Comparison of ENCODE assay signal across 22 cellular contexts in the genomic region with DNA sequence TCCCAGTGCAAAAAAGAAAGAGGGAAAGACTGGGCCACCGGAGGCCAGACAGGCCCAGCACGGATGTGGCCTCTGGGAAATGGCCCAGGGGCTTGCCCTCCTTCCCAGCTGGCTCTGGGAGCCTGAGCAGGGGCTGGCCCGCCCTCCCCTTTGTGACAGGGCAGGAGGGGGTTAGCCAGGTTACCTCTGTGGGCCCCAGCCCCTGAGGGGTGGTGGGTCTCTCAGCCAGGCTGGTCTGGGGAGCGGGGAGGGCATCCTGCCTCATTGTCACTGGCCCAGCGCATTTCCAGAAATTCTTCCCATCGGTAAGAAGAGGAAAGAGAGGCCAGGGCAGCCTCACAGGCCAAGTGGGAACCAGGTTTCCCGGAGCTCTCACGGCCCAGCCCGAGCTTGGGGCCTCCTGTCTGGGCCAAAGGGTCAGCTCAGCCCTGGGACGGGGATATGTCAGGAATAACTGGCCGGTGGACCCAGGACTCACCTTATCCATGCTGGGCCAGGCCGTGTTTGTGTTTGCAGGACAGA.
A peak's percentile ranks its signal among the peaks of the same experiment; 100 is the strongest.
DNase-seq lines count a peak whose midpoint lies in the region; ATAC-seq and TF ChIP-seq lines count a peak whose summit lies in the region.
"Had no signal": no experiment of that assay in that cellular context is flagged by ENCODE, and none has a peak within 500 bp of the region (broad histone marks: within the 10 kb centered on the region; RNA-seq: fewer than 3 reads in every experiment).

No MANE protein-coding gene starts in this region.

- H3K9me3 ChIP-seq in heart left ventricle (no peaks in the 10 kb centered on the region), ovary (no peaks in the 10 kb centered on the region), upper lobe of right lung (no peaks in the 10 kb centered on the region), osteoblast (ENCODE audit: low read depth, low read length) (no peaks in the 10 kb centered on the region)
- H3K9me3 ChIP-seq: adrenal gland; BLaER1 treated with 17β-estradiol and CSF1 and Interleukin-3, amounts not matched to agents 10 nM and 100 nM had no signal

- no peaks in the 10 kb centered on the region for H4K20me1 ChIP-seq in osteoblast (ENCODE audit: insufficient read depth, low read length)
- H4K20me1 ChIP-seq: BLaER1 treated with 17β-estradiol and CSF1 and Interleukin-3, amounts not matched to agents 10 nM and 100 nM had no signal

- H3K4me2 ChIP-seq in osteoblast (ENCODE audit: insufficient read depth, low read length) = no peak overlapping the region
- H3K4me2 ChIP-seq: BLaER1 treated with 17β-estradiol and CSF1 and Interleukin-3, amounts not matched to agents 10 nM and 100 nM had no signal

- no peaks in the 10 kb centered on the region for H3K36me3 Mint-ChIP-seq in endothelial cell (ENCODE audit: low read depth, unreplicated experiment)
- H3K36me3 Mint-ChIP-seq: WTC11 had no signal

- no peaks in the 10 kb centered on the region for H3K79me2 ChIP-seq in osteoblast (ENCODE audit: insufficient read depth, low read length)

- peak overlapping the region in 10 of 12 donors; percentile 15 to 75 (median 49) for H3K27ac ChIP-seq in heart left ventricle
- H3K27ac ChIP-seq in ovary = peak overlapping the region; percentile 33 to 49
- H3K27ac ChIP-seq in upper lobe of right lung = no peak overlapping the region
- no peak overlapping the region for H3K27ac ChIP-seq in osteoblast (ENCODE audit: low read depth, low read length)
- H3K27ac ChIP-seq: BLaER1 treated with 17β-estradiol and CSF1 and Interleukin-3, amounts not matched to agents 10 nM and 100 nM had no signal

- intact Hi-C loops in heart left ventricle (cut with DNase I) (no loop called here), left ventricle myocardium superior (cut with micrococcal nuclease) (no loop called here), ovary (cut with DNase I) (no loop called here), upper lobe of right lung (cut with DNase I) (no loop called here)

- peaks cover 10% of the 10 kb centered on the region for H3K27me3 Mint-ChIP-seq in endothelial cell (ENCODE audit: unreplicated experiment)
- H3K27me3 Mint-ChIP-seq: activated T-helper 17 cell treated with anti-CD3 and anti-CD28 coated beads, Interleukin-2, amount 50 U/mL, for 72 hours had no signal

- DNase-seq in heart left ventricle (peak in 3 of 5 donors; percentile 25 to 67 (median 45)), left ventricle myocardium superior (no peak), endothelial cell (ENCODE audit: low spot score) (peak; percentile 30), ovary (peak in 2 of 5 donors; percentile 41 to 44), upper lobe of right lung (peak; percentile 57), osteoblast (ENCODE audit: insufficient read length, low spot score, missing footprints) (no peak)
- DNase-seq in activated naive CD4-positive, alpha-beta T cell treated with anti-CD3 and anti-CD28 coated beads, Interleukin-2, amount 50 U/mL, for 16 hours = no peak
- DNase-seq: caudate nucleus; effector CD8-positive, alpha-beta T cell; GF-D8; hippocampal formation; NCI-H1092; NCI-H2107; NCI-H524 treated with DMSO at 0.1 percent for 48 hours; nucleus accumbens; stimulated activated CD4-positive, alpha-beta T cell treated with anti-CD3 and anti-CD28 coated beads, Interleukin-4, amount 100 ng/mL, for 1 hour; substantia nigra had no signal

- peak overlapping the region; percentile 82 for H3K27ac Mint-ChIP-seq in endothelial cell (ENCODE audit: unreplicated experiment)
- H3K27ac Mint-ChIP-seq: activated T-helper 17 cell treated with anti-CD3 and anti-CD28 coated beads, Interleukin-2, amount 50 U/mL, for 72 hours had no signal

- TF ChIP-seq CTCF in heart left ventricle (IDR thresholded peaks at IDR 0.05) (no peak), endothelial cell (IDR thresholded peaks at IDR 0.05; ENCODE audit: unreplicated experiment) (no peak), ovary (IDR thresholded peaks at IDR 0.05) (no peak), upper lobe of right lung (IDR thresholded peaks at IDR 0.05) (no peak), osteoblast (IDR thresholded peaks at IDR 0.05; ENCODE audit: extremely low read depth, low read depth, low read length) (no peak)

- no peak overlapping the region for H2AFZ ChIP-seq in osteoblast (ENCODE audit: low read length)

- 65 to 77% (median 72%) methylated on average over 12 of the region's 12 CpGs for WGBS in heart left ventricle, 4 donors
- WGBS in ovary, 3 donors = 90 to 96% (median 91%) methylated on average over 12 of the region's 12 CpGs

- ATAC-seq in heart left ventricle = peak in 1 of 4 donors; percentile 26
- ATAC-seq in left ventricle myocardium superior = no peak
- ATAC-seq in upper lobe of right lung = no peak
- ATAC-seq in HG02763 (IDR thresholded peaks at IDR 0.05; ENCODE audit: unreplicated experiment) = no peak
- ATAC-seq: activated T-helper 17 cell treated with anti-CD3 and anti-CD28 coated beads, Interleukin-2, amount 50 U/mL, for 72 hours; WTC11 had no signal

- TF ChIP-seq EP300 in ovary (IDR thresholded peaks at IDR 0.05) = no peak

- H3K4me3 Mint-ChIP-seq in endothelial cell (ENCODE audit: unreplicated experiment) = no peak overlapping the region
- H3K4me3 Mint-ChIP-seq: activated T-helper 17 cell treated with anti-CD3 and anti-CD28 coated beads, Interleukin-2, amount 50 U/mL, for 72 hours; WTC11 had no signal

- no peaks in the 10 kb centered on the region for H3K9me3 Mint-ChIP-seq in endothelial cell (ENCODE audit: unreplicated experiment)
- H3K9me3 Mint-ChIP-seq: activated T-helper 17 cell treated with anti-CD3 and anti-CD28 coated beads, Interleukin-2, amount 50 U/mL, for 72 hours; WTC11 had no signal

- H3K4me3 ChIP-seq in heart left ventricle (no peak overlapping the region), ovary (no peak overlapping the region), upper lobe of right lung (no peak overlapping the region), osteoblast (ENCODE audit: insufficient read depth, low read length) (no peak overlapping the region)
- H3K4me3 ChIP-seq: adrenal gland; BLaER1 treated with 17β-estradiol and CSF1 and Interleukin-3, amounts not matched to agents 10 nM and 100 nM had no signal

- H3K4me1 ChIP-seq in heart left ventricle = peaks cover 0 to 43% (median 17%) of the 10 kb centered on the region in 12 donors
- H3K4me1 ChIP-seq in ovary (ENCODE audit: insufficient read depth) = peaks cover 28% of the 10 kb centered on the region
- peaks cover 11% of the 10 kb centered on the region for H3K4me1 ChIP-seq in upper lobe of right lung
- peaks cover 37% of the 10 kb centered on the region for H3K4me1 ChIP-seq in osteoblast (ENCODE audit: insufficient read depth, low read length)

- H3K27me3 ChIP-seq in heart left ventricle (no peaks in the 10 kb centered on the region), ovary (no peaks in the 10 kb centered on the region), upper lobe of right lung (no peaks in the 10 kb centered on the region), osteoblast (ENCODE audit: insufficient read depth, low read length) (no peaks in the 10 kb centered on the region)
- H3K27me3 ChIP-seq: adrenal gland had no signal

- H3K36me3 ChIP-seq in heart left ventricle (no peaks in the 10 kb centered on the region), ovary (no peaks in the 10 kb centered on the region), upper lobe of right lung (no peaks in the 10 kb centered on the region), osteoblast (ENCODE audit: insufficient read depth, low read length) (no peaks in the 10 kb centered on the region)
- H3K36me3 ChIP-seq: adrenal gland; BLaER1 treated with 17β-estradiol and CSF1 and Interleukin-3, amounts not matched to agents 10 nM and 100 nM had no signal

- no peak for TF ChIP-seq POLR2A in heart left ventricle (IDR thresholded peaks at IDR 0.05)
- no peak for TF ChIP-seq POLR2A in ovary (IDR thresholded peaks at IDR 0.05)

- H3K4me1 Mint-ChIP-seq in endothelial cell (ENCODE audit: unreplicated experiment) = peaks cover 48% of the 10 kb centered on the region

Comparison
In these comparisons a context has a peak if more than half of its experiments do, and no peak if none do; other contexts are left out.
1. DNase-seq: peak in heart left ventricle (3 of 5), endothelial cell (single experiment) and upper lobe of right lung (single experiment); none in left ventricle myocardium superior (single experiment), osteoblast (single experiment) and activated naive CD4-positive, alpha-beta T cell treated with anti-CD3 and anti-CD28 coated beads, Interleukin-2, amount 50 U/mL, for 16 hours (single experiment).
2. H3K27ac ChIP-seq: peak in heart left ventricle (10 of 12) and ovary (2 of 2); none in upper lobe of right lung (single experiment) and osteoblast (single experiment).